Comparison of ENCODE assay signal across 1 cellular context in the genomic region with DNA sequence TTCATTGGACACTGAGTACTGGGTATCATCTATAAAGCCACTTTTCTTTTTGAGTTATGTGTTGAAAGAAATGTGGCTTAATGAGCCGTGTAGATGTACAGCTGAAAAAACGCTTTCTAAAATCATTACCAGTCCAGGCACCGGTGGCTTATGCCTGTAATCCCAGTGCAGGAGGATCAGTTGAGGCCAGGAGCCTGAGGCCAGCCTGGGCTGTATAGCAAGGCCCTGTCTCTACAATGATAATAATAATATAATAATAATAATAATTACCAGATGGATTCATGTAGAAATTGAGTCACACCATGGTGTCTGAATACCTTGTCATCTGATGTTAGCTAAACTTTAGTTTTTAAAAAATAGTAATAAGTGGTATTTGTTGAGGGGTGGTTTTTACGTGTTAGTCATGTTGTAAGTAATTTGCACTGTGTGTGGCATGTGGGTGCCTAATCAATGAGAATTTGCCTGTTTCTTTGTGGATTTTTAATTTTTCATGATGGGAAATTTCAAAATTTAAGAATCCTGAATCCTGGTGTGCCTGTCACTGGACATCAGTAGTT.
TF ChIP-seq lines count a peak whose summit lies in the region.

No MANE protein-coding gene starts in this region.

TF ChIP-seq in WTC11, 78 proteins besides CTCF, POLR2A, EP300 and RAD21 (continued from another document):
- TF ChIP-seq, protein P1, sequence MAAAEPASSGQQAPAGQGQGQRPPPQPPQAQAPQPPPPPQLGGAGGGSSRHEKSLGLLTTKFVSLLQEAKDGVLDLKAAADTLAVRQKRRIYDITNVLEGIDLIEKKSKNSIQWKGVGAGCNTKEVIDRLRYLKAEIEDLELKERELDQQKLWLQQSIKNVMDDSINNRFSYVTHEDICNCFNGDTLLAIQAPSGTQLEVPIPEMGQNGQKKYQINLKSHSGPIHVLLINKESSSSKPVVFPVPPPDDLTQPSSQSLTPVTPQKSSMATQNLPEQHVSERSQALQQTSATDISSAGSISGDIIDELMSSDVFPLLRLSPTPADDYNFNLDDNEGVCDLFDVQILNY (CRISPR knock-in tag; IDR thresholded peaks at IDR 0.05): no peak
- TF ChIP-seq IRF2 (CRISPR knock-in tag; IDR thresholded peaks at IDR 0.05; ENCODE audit: borderline replicate concordance, low read depth) (no peak), ZNF263 (CRISPR knock-in tag; IDR thresholded peaks at IDR 0.05; ENCODE audit: low read depth) (no peak), NFE2L1 (CRISPR knock-in tag; IDR thresholded peaks at IDR 0.05) (no peak), ZNF121 (CRISPR knock-in tag; IDR thresholded peaks at IDR 0.05) (no peak), JUN (CRISPR knock-in tag; IDR thresholded peaks at IDR 0.05) (no peak), NR1H2 (CRISPR knock-in tag; IDR thresholded peaks at IDR 0.05) (no peak)
- TF ChIP-seq, protein P2, sequence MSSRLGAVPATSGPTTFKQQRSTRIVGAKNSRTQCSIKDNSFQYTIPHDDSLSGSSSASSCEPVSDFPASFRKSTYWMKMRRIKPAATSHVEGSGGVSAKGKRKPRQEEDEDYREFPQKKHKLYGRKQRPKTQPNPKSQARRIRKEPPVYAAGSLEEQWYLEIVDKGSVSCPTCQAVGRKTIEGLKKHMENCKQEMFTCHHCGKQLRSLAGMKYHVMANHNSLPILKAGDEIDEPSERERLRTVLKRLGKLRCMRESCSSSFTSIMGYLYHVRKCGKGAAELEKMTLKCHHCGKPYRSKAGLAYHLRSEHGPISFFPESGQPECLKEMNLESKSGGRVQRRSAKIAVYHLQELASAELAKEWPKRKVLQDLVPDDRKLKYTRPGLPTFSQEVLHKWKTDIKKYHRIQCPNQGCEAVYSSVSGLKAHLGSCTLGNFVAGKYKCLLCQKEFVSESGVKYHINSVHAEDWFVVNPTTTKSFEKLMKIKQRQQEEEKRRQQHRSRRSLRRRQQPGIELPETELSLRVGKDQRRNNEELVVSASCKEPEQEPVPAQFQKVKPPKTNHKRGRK (CRISPR knock-in tag; IDR thresholded peaks at IDR 0.05; ENCODE audit: borderline replicate concordance): no peak
- TF ChIP-seq, protein P3, sequence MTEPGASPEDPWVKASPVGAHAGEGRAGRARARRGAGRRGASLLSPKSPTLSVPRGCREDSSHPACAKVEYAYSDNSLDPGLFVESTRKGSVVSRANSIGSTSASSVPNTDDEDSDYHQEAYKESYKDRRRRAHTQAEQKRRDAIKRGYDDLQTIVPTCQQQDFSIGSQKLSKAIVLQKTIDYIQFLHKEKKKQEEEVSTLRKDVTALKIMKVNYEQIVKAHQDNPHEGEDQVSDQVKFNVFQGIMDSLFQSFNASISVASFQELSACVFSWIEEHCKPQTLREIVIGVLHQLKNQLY (CRISPR knock-in tag; IDR thresholded peaks at IDR 0.05): no peak
